In genomic region chr12:114684098-114684869, GRCh38 we compare ENCODE assay signal across 8 cellular contexts. TPM values are rescaled to one million over a fixed set of nuclear protein-coding genes. Genes with fewer than 3 reads are reported as not detected.
DNase-seq lines count a peak whose midpoint lies in the region; ATAC-seq, FAIRE-seq and TF ChIP-seq lines count a peak whose summit lies in the region.

TSS of gene TBX3 (minus strand) at chr12:114684175. CDS start at chr12:114683200, 975 bp downstream.

- H3K27ac ChIP-seq in astrocyte (ENCODE audit: low read depth, low read length) (peak within 1 kb of the TSS; percentile 83), heart right ventricle (peak within 1 kb of the TSS; percentile 78 to 95 (median 88)), pancreas (peak within 1 kb of the TSS in 3 of 4 donors; percentile 10 to 34 (median 31)), urinary bladder (ENCODE audit: low read depth) (peak within 1 kb of the TSS; percentile 95)

- peak within 1 kb of the TSS; percentile 83 for H2AFZ ChIP-seq in astrocyte (ENCODE audit: low read depth, low read length)

- no peaks in the 10 kb centered on the region for H3K36me3 Mint-ChIP-seq in astrocyte (ENCODE audit: low read depth, unreplicated experiment)

- TF ChIP-seq CTCF in astrocyte (IDR thresholded peaks at IDR 0.05; ENCODE audit: insufficient read depth, low read depth, low read length) (peak; percentile 22), heart right ventricle (IDR thresholded peaks at IDR 0.05) (peak; percentile 19 to 72 (median 45)), pancreas (IDR thresholded peaks at IDR 0.05) (peak in 2 of 4 donors; percentile 22 to 36)

- peak; percentile 59 for FAIRE-seq in astrocyte (lab: Jason Lieb, UNC)
- FAIRE-seq in pancreas (lab: Jason Lieb, UNC): peak; percentile 26

- intact Hi-C loops in heart right ventricle (cut with DNase I) (loop anchor here in 5 of 10 donors (1.0 to 10.0 kb wide), 12 partner anchors 268 to 1069 kb away; no protein-coding TSS in a partner anchor), pancreas (cut with DNase I) (no loop called here)

- in situ Hi-C loops in Caki2 (cut with HindIII; ENCODE audit: low pct_unique_long_range_greater_than_20kb, low sequenced_read_pairs): no loop called here

- DNase-seq in Caki2 (ENCODE audit: low read depth) (peak; percentile 98), SHP77 treated with DMSO at 0.1 percent for 48 hours (lab: John Stamatoyannopoulos, UW) (peak; percentile 99), astrocyte (ENCODE audit: low read depth) (peak; percentile 99), heart right ventricle (peak; percentile 92 to 93), pancreas (peak; percentile 60 to 87 (median 74))
- DNase-seq in Jurkat, Clone E6-1 (ENCODE audit: low read depth, low spot score): peak; percentile 1

- H3K9me3 Mint-ChIP-seq in astrocyte (ENCODE audit: unreplicated experiment): peaks cover 26% of the 10 kb centered on the region

- peaks cover 3% of the 10 kb centered on the region for H3K36me3 ChIP-seq in astrocyte (ENCODE audit: insufficient read depth, low read length)
- peaks cover 0 to 16% (median 0%) of the 10 kb centered on the region in 9 donors for H3K36me3 ChIP-seq in heart right ventricle
- H3K36me3 ChIP-seq in pancreas: no peaks in the 10 kb centered on the region
- H3K36me3 ChIP-seq in urinary bladder (ENCODE audit: insufficient read depth): peaks cover 3% of the 10 kb centered on the region

- peak within 1 kb of the TSS; percentile 86 for H3K4me3 Mint-ChIP-seq in astrocyte (ENCODE audit: unreplicated experiment)

- H3K9ac ChIP-seq in astrocyte (ENCODE audit: low read length): peak within 1 kb of the TSS; percentile 98

- peaks cover 36% of the 10 kb centered on the region for H3K27me3 ChIP-seq in astrocyte (ENCODE audit: insufficient read depth, low read length)
- H3K27me3 ChIP-seq in heart right ventricle: peaks cover 17 to 100% (median 43%) of the 10 kb centered on the region in 7 donors
- H3K27me3 ChIP-seq in pancreas: peaks cover 0 to 73% (median 5%) of the 10 kb centered on the region in 4 donors

- H4K20me1 ChIP-seq in astrocyte (ENCODE audit: insufficient read depth, low read length): peaks cover 37% of the 10 kb centered on the region

- H3K9me3 ChIP-seq in astrocyte (ENCODE audit: insufficient read depth, low read depth, low read length) (no peaks in the 10 kb centered on the region), heart right ventricle (no peaks in the 10 kb centered on the region), pancreas (no peaks in the 10 kb centered on the region)

- peak; percentile 86 to 96 (median 94) for ATAC-seq in heart right ventricle
- peak; percentile 77 to 90 (median 85) for ATAC-seq in pancreas
- no peak for ATAC-seq in GM18907 (IDR thresholded peaks at IDR 0.05; ENCODE audit: unreplicated experiment)

- H3K4me1 ChIP-seq in astrocyte (ENCODE audit: insufficient read depth, low read length) (peaks cover 18% of the 10 kb centered on the region), heart right ventricle (peaks cover 4 to 34% (median 22%) of the 10 kb centered on the region in 9 donors), pancreas (peaks cover 0 to 10% (median 4%) of the 10 kb centered on the region in 3 donors), urinary bladder (ENCODE audit: insufficient read depth) (no peaks in the 10 kb centered on the region)

- peaks cover 92% of the 10 kb centered on the region for H3K27me3 Mint-ChIP-seq in astrocyte (ENCODE audit: low read depth, unreplicated experiment)

- H3K4me1 Mint-ChIP-seq in astrocyte (ENCODE audit: low read depth, unreplicated experiment): peaks cover 3% of the 10 kb centered on the region

- H3K4me2 ChIP-seq in astrocyte (ENCODE audit: low read length): peak within 1 kb of the TSS; percentile 93

- H3K4me3 ChIP-seq in Jurkat, Clone E6-1 (ENCODE audit: low read length): no peak within 1 kb of the TSS
- H3K4me3 ChIP-seq in astrocyte (ENCODE audit: insufficient read depth, low read depth, low read length) (peak within 1 kb of the TSS; percentile 95), heart right ventricle (peak within 1 kb of the TSS; percentile 48 to 88 (median 76)), pancreas (peak within 1 kb of the TSS; percentile 9 to 54 (median 23)), urinary bladder (ENCODE audit: low read depth, low read length) (peak within 1 kb of the TSS; percentile 93)

- WGBS in heart right ventricle, 2 donors: 0 to 1% methylated on average over 49 to 76 of the region's 76 CpGs
- 1% methylated on average over 72 to 76 of the region's 76 CpGs for WGBS in pancreas, 2 donors
- WGBS in urinary bladder: under 1% methylated on average over 76 of the region's 76 CpGs

- H3K27ac Mint-ChIP-seq in astrocyte (ENCODE audit: unreplicated experiment): peak within 1 kb of the TSS; percentile 91

- peaks cover 46% of the 10 kb centered on the region for H3K79me2 ChIP-seq in astrocyte (ENCODE audit: insufficient read depth, low read length)

RNA-seq across cellular contexts. Expression of gene TBX3, which starts in this region (rescaled TPM):
- 1.9 and 2.2 TPM in 2 replicates for total RNA-seq in Caki2 (2014; rRNA removed; shearing (Covaris generic); ENCODE audit: low replicate concordance)
- not detected for polyA plus RNA-seq in Jurkat, Clone E6-1 (2012; ENCODE audit: insufficient read depth, insufficient read length)
- total RNA-seq in astrocyte: 1.1 and 2.0 TPM in 2 replicates
- total RNA-seq in heart right ventricle: 10 to 100 TPM in 6 of 10 donors, 1 to 10 TPM in 4; 4.0 to 32.4 (median 11.4) TPM
- 10 to 100 TPM in 1 of 2 donors, 1 to 10 TPM in 1; 9.7 to 20.9 TPM for polyA plus RNA-seq in heart right ventricle
- 1 to 10 TPM in 5 of 6 donors, under 1 TPM in 1; 0.60 to 3.9 (median 1.6) TPM for total RNA-seq in pancreas
- 1 to 10 TPM; 1.7 to 4.6 TPM for polyA plus RNA-seq in pancreas
- 123 TPM for total RNA-seq in urinary bladder
- 53.8 TPM for polyA plus RNA-seq in urinary bladder

Comparison
In these comparisons a context has a peak if more than half of its experiments do, and no peak if none do; other contexts are left out.
1. DNase-seq: peak in every context shown above with its lines; median percentile 99 in SHP77 treated with DMSO at 0.1 percent for 48 hours; 99 in astrocyte; 98 in Caki2; 92 in heart right ventricle; 74 in pancreas; 1 in Jurkat, Clone E6-1.
2. H3K27ac ChIP-seq: peak in every context shown above with its lines; median percentile 95 in urinary bladder; 88 in heart right ventricle; 83 in astrocyte; 31 in pancreas.